8 cellular contexts compared by ENCODE assay signal in the genomic region with DNA sequence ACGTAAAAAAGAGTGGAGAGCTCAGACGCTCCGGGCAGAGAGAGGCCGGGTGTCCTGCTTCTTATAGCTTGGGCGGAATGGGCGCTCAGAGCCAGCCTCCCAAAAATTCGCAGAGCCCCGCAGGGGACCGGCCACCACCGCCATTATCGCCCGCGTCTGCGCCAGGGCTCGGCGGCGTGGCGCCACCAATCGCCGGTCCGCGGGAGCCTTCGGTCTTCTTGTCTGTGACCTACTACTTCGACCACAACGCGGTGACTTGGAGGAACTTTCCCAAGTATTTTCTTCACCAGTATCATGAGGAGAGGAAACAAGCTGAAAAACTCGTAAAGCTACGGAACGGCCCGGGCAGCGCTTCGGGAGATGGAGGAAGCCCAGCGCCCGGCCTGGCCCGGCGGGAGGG.
"Had no signal": no experiment of that assay in that cellular context is flagged by ENCODE, and none has a peak within 500 bp of the region (broad histone marks: within the 10 kb centered on the region; RNA-seq: fewer than 3 reads in every experiment).

No MANE protein-coding gene starts in this region.

- ATAC-seq: HCT116, K562 had no signal

- H3K9me3 ChIP-seq: HAP-1 had no signal

- H3K36me3 ChIP-seq: HAP-1 had no signal

- H3K4me3 ChIP-seq: GM23248, HAP-1, K562 had no signal

- H3K27ac ChIP-seq: GM23248 had no signal

- DNase-seq: GM23248, GOT3, H7, HFFc6, IMR-90 had no signal

- H3K4me1 ChIP-seq: HAP-1 had no signal
